15 cellular contexts compared by ENCODE assay signal in genomic region chr3:14725564-14726420, GRCh38. TPM values are rescaled to one million over a fixed set of nuclear protein-coding genes. Genes with fewer than 3 reads are reported as not detected.
DNase-seq lines count a peak whose midpoint lies in the region; ATAC-seq and TF ChIP-seq lines count a peak whose summit lies in the region.
"Had no signal": no experiment of that assay in that cellular context is flagged by ENCODE, and none has a peak within 500 bp of the region (broad histone marks: within the 10 kb centered on the region; RNA-seq: fewer than 3 reads in every experiment).

No MANE protein-coding gene starts in this region.

- H3K27me3 Mint-ChIP-seq in mesothelial cell of epicardium (ENCODE audit: low read depth) = peaks cover 4% of the 10 kb centered on the region
- no peaks in the 10 kb centered on the region for H3K27me3 Mint-ChIP-seq in activated naive CD8-positive, alpha-beta T cell treated with anti-CD3 and anti-CD28 coated beads, Interleukin-2, amount 50 U/mL, for 24 hours
- H3K27me3 Mint-ChIP-seq: activated naive CD8-positive, alpha-beta T cell had no signal

- peaks cover 9 to 28% of the 10 kb centered on the region in 2 donors for H3K4me1 ChIP-seq in thoracic aorta (ENCODE audit: control insufficient read depth in 1 of 2, low read depth in 2 of 2)
- H3K4me1 ChIP-seq: Caco-2, prostate gland had no signal

- TF ChIP-seq CTCF in VCaP (conservative IDR thresholded peaks at IDR 0.05) (no peak), fibroblast of mammary gland (conservative IDR thresholded peaks at IDR 0.05; ENCODE audit: control insufficient read depth, insufficient read depth, low read depth, low read length) (no peak), mesothelial cell of epicardium (IDR thresholded peaks at IDR 0.05; ENCODE audit: unreplicated experiment) (no peak), thoracic aorta (IDR thresholded peaks at IDR 0.05) (no peak), foreskin fibroblast (IDR thresholded peaks at IDR 0.05; ENCODE audit: low read depth, low read length) (no peak)

- no peaks in the 10 kb centered on the region for H3K9me3 Mint-ChIP-seq in mesothelial cell of epicardium
- no peaks in the 10 kb centered on the region for H3K9me3 Mint-ChIP-seq in activated naive CD8-positive, alpha-beta T cell treated with anti-CD3 and anti-CD28 coated beads, Interleukin-2, amount 50 U/mL, for 24 hours

- H3K9me3 ChIP-seq in thoracic aorta = no peaks in the 10 kb centered on the region
- H3K9me3 ChIP-seq: Caco-2, prostate gland had no signal

- peak overlapping the region; percentile 93 for H3K27ac Mint-ChIP-seq in mesothelial cell of epicardium
- no peak overlapping the region for H3K27ac Mint-ChIP-seq in activated naive CD8-positive, alpha-beta T cell treated with anti-CD3 and anti-CD28 coated beads, Interleukin-2, amount 50 U/mL, for 24 hours
- H3K27ac Mint-ChIP-seq: activated naive CD8-positive, alpha-beta T cell had no signal

- peak; percentile 39 for DNase-seq in fibroblast of mammary gland (ENCODE audit: low read depth)
- peak in 1 of 2 experiments; percentile 42 for DNase-seq in mesothelial cell of epicardium (ENCODE audit: low spot score in 2 of 2, unreplicated experiment in 2 of 2)
- no peak for DNase-seq in thoracic aorta (ENCODE audit: low spot score)
- no peak for DNase-seq in putamen (ENCODE audit: low spot score)
- no peak for DNase-seq in foreskin fibroblast
- DNase-seq in activated naive CD8-positive, alpha-beta T cell treated with anti-CD3 and anti-CD28 coated beads, Interleukin-2, amount 50 U/mL, for 24 hours = no peak
- DNase-seq: Caco-2, NCI-H2171, OCI-M1, T-helper 2 cell had no signal

- H3K4me1 Mint-ChIP-seq in mesothelial cell of epicardium = peaks cover 12% of the 10 kb centered on the region
- no peaks in the 10 kb centered on the region for H3K4me1 Mint-ChIP-seq in activated naive CD8-positive, alpha-beta T cell treated with anti-CD3 and anti-CD28 coated beads, Interleukin-2, amount 50 U/mL, for 24 hours

- H3K27ac ChIP-seq in VCaP (peak overlapping the region; percentile 67), thoracic aorta (no peak overlapping the region)
- H3K27ac ChIP-seq: prostate gland had no signal

- ATAC-seq in thoracic aorta (ENCODE audit: insufficient number of reproducible peaks, low FRiP score, low read depth) (peak; percentile 15), GM19395 (IDR thresholded peaks at IDR 0.05; ENCODE audit: unreplicated experiment) (no peak)
- no peak for ATAC-seq in activated naive CD8-positive, alpha-beta T cell treated with anti-CD3 and anti-CD28 coated beads, Interleukin-2, amount 50 U/mL, for 24 hours
- ATAC-seq: HCT116 had no signal

- H3K27me3 ChIP-seq in thoracic aorta (replicated peaks; ENCODE audit: insufficient read depth) = no peaks in the 10 kb centered on the region

- H3K4me3 ChIP-seq in fibroblast of mammary gland (ENCODE audit: control insufficient read depth, low read depth, low read length) (no peak overlapping the region), thoracic aorta (no peak overlapping the region), foreskin fibroblast (ENCODE audit: low read depth in 1 of 2, low read length in 2 of 2) (no peak overlapping the region)
- H3K4me3 ChIP-seq: prostate gland had no signal

- no peaks in the 10 kb centered on the region for H3K36me3 Mint-ChIP-seq in mesothelial cell of epicardium
- peaks cover 3% of the 10 kb centered on the region for H3K36me3 Mint-ChIP-seq in activated naive CD8-positive, alpha-beta T cell treated with anti-CD3 and anti-CD28 coated beads, Interleukin-2, amount 50 U/mL, for 24 hours (ENCODE audit: low read depth)

- H3K4me3 Mint-ChIP-seq in mesothelial cell of epicardium = no peak overlapping the region
- H3K4me3 Mint-ChIP-seq in activated naive CD8-positive, alpha-beta T cell treated with anti-CD3 and anti-CD28 coated beads, Interleukin-2, amount 50 U/mL, for 24 hours = no peak overlapping the region
- H3K4me3 Mint-ChIP-seq: activated naive CD8-positive, alpha-beta T cell had no signal

- H3K36me3 ChIP-seq in thoracic aorta = no peaks in the 10 kb centered on the region
- H3K36me3 ChIP-seq: prostate gland had no signal

RNA-seq across cellular contexts. Expression of gene C3orf20, which starts 50.9 kb away (rescaled TPM):
- total RNA-seq in mesothelial cell of epicardium (0.09 to 0.13 TPM (median 0.11 TPM) in 3 replicates), thoracic aorta (not detected)
